In genomic region chr2:63555931-63556330, GRCh38 we compare ENCODE assay signal across 15 cellular contexts.
A peak's percentile ranks its signal among the peaks of the same experiment; 100 is the strongest.
DNase-seq lines count a peak whose midpoint lies in the region; ATAC-seq and TF ChIP-seq lines count a peak whose summit lies in the region.
"Had no signal": no experiment of that assay in that cellular context is flagged by ENCODE, and none has a peak within 500 bp of the region (broad histone marks: within the 10 kb centered on the region; RNA-seq: fewer than 3 reads in every experiment).

No MANE protein-coding gene starts in this region.

- no peak for ATAC-seq in HG03097 (IDR thresholded peaks at IDR 0.05; ENCODE audit: low FRiP score, unreplicated experiment)
- no peak for ATAC-seq in GM19324 (IDR thresholded peaks at IDR 0.05; ENCODE audit: low FRiP score, unreplicated experiment)
- ATAC-seq: K562 had no signal

- DNase-seq in NCI-H82 (lab: John Stamatoyannopoulos, UW): peak; percentile 26
- no peak for DNase-seq in NCI-H82 treated with DMSO at 0.1 percent for 48 hours (lab: John Stamatoyannopoulos, UW; ENCODE audit: unreplicated experiment)
- DNase-seq in NCI-H510A (lab: John Stamatoyannopoulos, UW): peak; percentile 10
- DNase-seq in epithelial cell of esophagus (ENCODE audit: low read depth): peak; percentile 49
- DNase-seq in NCI-H345 (lab: John Stamatoyannopoulos, UW): no peak
- DNase-seq in HuH-7 (ENCODE audit: low spot score): no peak
- DNase-seq: NCI-H1105, NCI-H2081 treated with DMSO at 0.1 percent for 48 hours, NCI-H2227 treated with DMSO at 0.1 percent for 48 hours, NCI-H526 treated with DMSO at 0.1 percent for 48 hours had no signal

- no peak for TF ChIP-seq CTCF in epithelial cell of esophagus (IDR thresholded peaks at IDR 0.05; ENCODE audit: insufficient read depth, low read depth, low read length, missing control alignments)

- H3K4me3 ChIP-seq in epithelial cell of esophagus (ENCODE audit: low read length): no peak overlapping the region
- H3K4me3 ChIP-seq: HAP-1, K562, SJSA1 had no signal

Comparison
In these comparisons a context has a peak if more than half of its experiments do, and no peak if none do; other contexts are left out.
1. DNase-seq: peak in NCI-H82 (single experiment), NCI-H510A (single experiment) and epithelial cell of esophagus (single experiment); none in NCI-H82 treated with DMSO at 0.1 percent for 48 hours (single experiment), NCI-H345 (single experiment) and HuH-7 (single experiment).